In the genomic region with DNA sequence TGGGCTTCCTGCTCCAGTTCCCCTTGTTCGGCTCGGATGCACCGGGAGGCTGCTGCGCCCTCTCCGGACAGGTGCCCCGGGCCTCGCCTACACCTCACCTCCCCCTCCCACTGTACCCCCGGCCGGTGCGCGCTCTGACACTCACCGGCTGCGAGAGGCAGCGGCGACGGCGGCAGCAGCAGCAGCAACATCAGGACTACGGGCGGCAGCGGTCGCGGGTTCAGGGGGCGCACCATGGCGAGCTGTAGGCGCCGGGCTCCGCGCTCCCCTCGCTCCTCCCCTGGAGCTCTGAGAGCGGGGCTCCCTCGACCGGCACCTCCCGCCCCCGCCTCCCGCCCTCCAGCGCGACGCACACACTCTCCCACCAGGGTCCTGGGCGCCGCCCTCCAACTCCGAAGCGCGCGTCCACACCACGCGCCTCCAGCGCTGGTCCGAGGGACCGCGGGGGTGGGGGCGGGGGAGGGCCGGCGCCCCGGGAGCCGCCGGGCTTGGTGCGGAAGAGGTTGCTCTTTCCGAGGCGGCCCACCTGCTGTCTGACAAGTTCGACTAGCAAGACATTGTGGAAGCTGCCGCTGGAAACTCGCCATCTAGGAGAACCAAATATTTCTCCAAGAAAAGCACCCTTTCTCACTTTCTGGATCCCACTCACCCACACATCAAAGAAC, we compare ENCODE assay signal across 8 cellular contexts. TPM values are rescaled to one million over a fixed set of nuclear protein-coding genes. Genes with fewer than 3 reads are reported as not detected.
DNase-seq lines count a peak whose midpoint lies in the region; ATAC-seq and TF ChIP-seq lines count a peak whose summit lies in the region.

GFRA3 (minus strand) TSS at position 433 of the 665 bp plus-strand sequence; CDS start at position 236, 197 bp downstream.

- no peak within 1 kb of the TSS for H2AK5ac ChIP-seq in trophoblast cell (ENCODE audit: low read length)

- no peak within 1 kb of the TSS for H2BK12ac ChIP-seq in trophoblast cell (ENCODE audit: low read length)

- WGBS in esophagus squamous epithelium, 2 donors = 9 to 12% methylated on average over 8 to 10 of the region's 62 CpGs
- no CpG with 5 or more reads among the region's 62 CpGs for WGBS in trophoblast cell (ENCODE audit: extremely low coverage, insufficient coverage, insufficient read length)

- H4K12ac ChIP-seq in trophoblast cell (ENCODE audit: low read depth, low read length) = no peak within 1 kb of the TSS

- H3K4me3 Mint-ChIP-seq in T-helper 2 cell treated with Interferon-gamma antibody and Interleukin-4, amounts not matched to agents 5 μg/mL and 100 μg/mL, for 36 hours = peak within 1 kb of the TSS; percentile 64

- H3K4me3 ChIP-seq in esophagus squamous epithelium = peak within 1 kb of the TSS; percentile 33 to 55 (median 42)
- H3K4me3 ChIP-seq in trophoblast cell (ENCODE audit: low read depth, low read length) = peak within 1 kb of the TSS; percentile 10

- TF ChIP-seq POLR2A in esophagus squamous epithelium (IDR thresholded peaks at IDR 0.05) = no peak

- H3K4me1 ChIP-seq in esophagus squamous epithelium (peaks cover 0 to 11% (median 6%) of the 10 kb centered on the region in 3 donors), trophoblast cell (ENCODE audit: control insufficient read depth in 1 of 2, insufficient read depth in 2 of 2, low read length in 2 of 2) (peaks cover 0 to 2% of the 10 kb centered on the region in 2 experiments)

- H2BK5ac ChIP-seq in trophoblast cell (ENCODE audit: low read depth, low read length, poor library complexity) = no peak within 1 kb of the TSS

- no peaks in the 10 kb centered on the region for H3K79me1 ChIP-seq in trophoblast cell (ENCODE audit: low read length)

- H3K9me3 ChIP-seq in esophagus squamous epithelium (no peaks in the 10 kb centered on the region), trophoblast cell (ENCODE audit: insufficient read depth, low read depth, low read length) (no peaks in the 10 kb centered on the region)

- intact Hi-C loops in esophagus squamous epithelium (cut with DNase I) = no loop called here

- peaks cover 33% of the 10 kb centered on the region for H3K27me3 Mint-ChIP-seq in T-helper 2 cell treated with Interferon-gamma antibody and Interleukin-4, amounts not matched to agents 5 μg/mL and 100 μg/mL, for 36 hours (ENCODE audit: low read depth)

- H3K27me3 ChIP-seq in esophagus squamous epithelium (peaks cover 0 to 28% (median 0%) of the 10 kb centered on the region in 4 donors), trophoblast cell (ENCODE audit: insufficient read depth, low read length) (peaks cover 14% of the 10 kb centered on the region)

- H3K14ac ChIP-seq in trophoblast cell (ENCODE audit: low read length) = no peak within 1 kb of the TSS

- no peak within 1 kb of the TSS for H2AFZ ChIP-seq in trophoblast cell (ENCODE audit: insufficient read depth, low read length, poor library complexity)

- no peaks in the 10 kb centered on the region for H3K79me2 ChIP-seq in trophoblast cell (ENCODE audit: control insufficient read depth, insufficient read depth, low read length, poor library complexity)

- H3K9me3 Mint-ChIP-seq in T-helper 2 cell treated with Interferon-gamma antibody and Interleukin-4, amounts not matched to agents 5 μg/mL and 100 μg/mL, for 36 hours = no peaks in the 10 kb centered on the region

- H3K27ac ChIP-seq in esophagus squamous epithelium (no peak within 1 kb of the TSS), trophoblast cell (ENCODE audit: low read depth, low read length) (no peak within 1 kb of the TSS)

- ATAC-seq in GM19467 (IDR thresholded peaks at IDR 0.05; ENCODE audit: unreplicated experiment) (no peak), HG02588 (IDR thresholded peaks at IDR 0.05; ENCODE audit: unreplicated experiment) (no peak), HG03025 (IDR thresholded peaks at IDR 0.05; ENCODE audit: low FRiP score, unreplicated experiment) (no peak), GM18867 (IDR thresholded peaks at IDR 0.05; ENCODE audit: unreplicated experiment) (no peak)

- no peak within 1 kb of the TSS for H3K18ac ChIP-seq in trophoblast cell (ENCODE audit: low read length)

- TF ChIP-seq CTCF in esophagus squamous epithelium (IDR thresholded peaks at IDR 0.05) = no peak

- H3K23ac ChIP-seq in trophoblast cell (ENCODE audit: low read length) = no peak within 1 kb of the TSS

- peaks cover 6% of the 10 kb centered on the region for H3K4me1 Mint-ChIP-seq in T-helper 2 cell treated with Interferon-gamma antibody and Interleukin-4, amounts not matched to agents 5 μg/mL and 100 μg/mL, for 36 hours (ENCODE audit: low read depth)

- no peak within 1 kb of the TSS for H4K91ac ChIP-seq in trophoblast cell (ENCODE audit: low read depth, low read length)

- H4K8ac ChIP-seq in trophoblast cell (ENCODE audit: low read depth, low read length) = no peak within 1 kb of the TSS

- DNase-seq in GM03348 (ENCODE audit: low spot score) (peak; percentile 28), esophagus squamous epithelium (lab: John Stamatoyannopoulos, UW) (no peak), trophoblast cell (no peak)
- DNase-seq in T-helper 2 cell treated with Interferon-gamma antibody and Interleukin-4, amounts not matched to agents 5 μg/mL and 100 μg/mL, for 36 hours (ENCODE audit: low spot score) = no peak

- H3K4me2 ChIP-seq in trophoblast cell (ENCODE audit: low read length) = peak within 1 kb of the TSS; percentile 73

- H3K27ac Mint-ChIP-seq in T-helper 2 cell treated with Interferon-gamma antibody and Interleukin-4, amounts not matched to agents 5 μg/mL and 100 μg/mL, for 36 hours = no peak within 1 kb of the TSS

- no peak within 1 kb of the TSS for H2BK120ac ChIP-seq in trophoblast cell (ENCODE audit: insufficient read depth, low read length, poor library complexity)

- H3K36me3 Mint-ChIP-seq in T-helper 2 cell treated with Interferon-gamma antibody and Interleukin-4, amounts not matched to agents 5 μg/mL and 100 μg/mL, for 36 hours (ENCODE audit: low read depth) = no peaks in the 10 kb centered on the region

- H3K36me3 ChIP-seq in esophagus squamous epithelium = no peaks in the 10 kb centered on the region
- no peaks in the 10 kb centered on the region for H3K36me3 ChIP-seq in trophoblast cell (ENCODE audit: control insufficient read depth in 1 of 2, insufficient read depth in 2 of 2, low read length in 2 of 2)

- no peak within 1 kb of the TSS for H3K4ac ChIP-seq in trophoblast cell (ENCODE audit: low read depth, low read length)

- no peak within 1 kb of the TSS for H3K9ac ChIP-seq in trophoblast cell (ENCODE audit: low read length)

RNA-seq across cellular contexts. Expression of gene GFRA3, which starts in this region (rescaled TPM):
- total RNA-seq in esophagus squamous epithelium = under 1 TPM in 2 of 4 donors, not detected in 2; 0.35 to 0.41 TPM
- polyA plus RNA-seq in trophoblast cell (2013) = 0.05 and 0.14 TPM in 2 replicates
